21 cellular contexts compared by ENCODE assay signal in genomic region chr6:22041797-22042489, GRCh38.
A peak's percentile ranks its signal among the peaks of the same experiment; 100 is the strongest.
DNase-seq lines count a peak whose midpoint lies in the region; ATAC-seq, FAIRE-seq and TF ChIP-seq lines count a peak whose summit lies in the region.
"Had no signal": no experiment of that assay in that cellular context is flagged by ENCODE, and none has a peak within 500 bp of the region (broad histone marks: within the 10 kb centered on the region; RNA-seq: fewer than 3 reads in every experiment).

No MANE protein-coding gene starts in this region.

- no peak overlapping the region for H3K27ac Mint-ChIP-seq in naive thymus-derived CD8-positive, alpha-beta T cell
- no peak overlapping the region for H3K27ac Mint-ChIP-seq in activated naive CD4-positive, alpha-beta T cell treated with anti-CD3 and anti-CD28 coated beads for 36 hours
- H3K27ac Mint-ChIP-seq: activated naive CD4-positive, alpha-beta T cell treated with anti-CD3 and anti-CD28 coated beads, Interleukin-2, amount 50 U/mL, for 72 hours; stimulated activated memory B cell treated with anti-CD40 and anti-IgM and Interleukin-4, amounts not matched to agents 10 μg/mL and 1 μg/mL and 100 μg/mL, for 72 hours had no signal

- ATAC-seq in naive thymus-derived CD8-positive, alpha-beta T cell: no peak
- ATAC-seq in stimulated activated naive CD8-positive, alpha-beta T cell treated with anti-CD3 and anti-CD28 coated beads, Interleukin-15, Interleukin-2, amounts not matched to agents 100 U/mL and 50 U/mL, for 24 hours: no peak
- ATAC-seq: activated naive CD4-positive, alpha-beta T cell treated with anti-CD3 and anti-CD28 coated beads, Interleukin-2, amount 50 U/mL, for 72 hours; mucosa of descending colon; stimulated activated memory B cell treated with anti-CD40 and anti-IgM and Interleukin-4, amounts not matched to agents 10 μg/mL and 1 μg/mL and 100 μg/mL, for 72 hours had no signal

- TF ChIP-seq POLR2A in H54 (IDR thresholded peaks at IDR 0.05; ENCODE audit: low read depth, low read length): no peak

- H3K27me3 Mint-ChIP-seq in naive thymus-derived CD8-positive, alpha-beta T cell: peaks cover 0 to 7% (median 0%) of the 10 kb centered on the region in 5 donors
- no peaks in the 10 kb centered on the region for H3K27me3 Mint-ChIP-seq in activated naive CD4-positive, alpha-beta T cell treated with anti-CD3 and anti-CD28 coated beads for 36 hours (ENCODE audit: low read depth)
- H3K27me3 Mint-ChIP-seq: central memory CD8-positive, alpha-beta T cell; stimulated activated memory B cell treated with anti-CD40 and anti-IgM and Interleukin-4, amounts not matched to agents 10 μg/mL and 1 μg/mL and 100 μg/mL, for 72 hours had no signal

- DNase-seq in H54 (ENCODE audit: insufficient read length, low spot score) (no peak), astrocyte of the spinal cord (ENCODE audit: low read depth, low spot score) (peak; percentile 58), iris pigment epithelial cell (ENCODE audit: low read depth) (peak; percentile 71), anterior cingulate cortex (lab: John Stamatoyannopoulos, UW) (no peak)
- DNase-seq in naive thymus-derived CD8-positive, alpha-beta T cell: no peak
- DNase-seq in activated naive CD4-positive, alpha-beta T cell treated with anti-CD3 and anti-CD28 coated beads for 36 hours: no peak
- no peak for DNase-seq in stimulated activated naive CD8-positive, alpha-beta T cell treated with anti-CD3 and anti-CD28 coated beads, Interleukin-15, Interleukin-2, amounts not matched to agents 100 U/mL and 50 U/mL, for 24 hours
- DNase-seq: activated CD4-positive, CD25-positive, alpha-beta regulatory T cell treated with anti-CD3 and anti-CD28 coated beads, Interleukin-2, amount 50 U/mL, for 72 hours; islet precursor cell; Kasumi-1; mucosa of descending colon; NCI-H345; SHP77 treated with DMSO at 0.1 percent for 48 hours; upper lobe of left lung had no signal

- H3K4me1 ChIP-seq in ACC112 (ENCODE audit: control insufficient read depth, insufficient read depth, low read length, unreplicated experiment): peaks cover 9% of the 10 kb centered on the region

- H3K4me3 ChIP-seq in ACC112 (ENCODE audit: low read depth, low read length) (no peak overlapping the region), astrocyte of the spinal cord (ENCODE audit: low read depth, low read length) (no peak overlapping the region)
- H3K4me3 ChIP-seq: mucosa of descending colon, ovary, skin epidermis, upper lobe of left lung had no signal

- peaks cover 0 to 9% (median 2%) of the 10 kb centered on the region in 3 donors for H3K36me3 Mint-ChIP-seq in naive thymus-derived CD8-positive, alpha-beta T cell
- no peaks in the 10 kb centered on the region for H3K36me3 Mint-ChIP-seq in activated naive CD4-positive, alpha-beta T cell treated with anti-CD3 and anti-CD28 coated beads for 36 hours (ENCODE audit: low read depth)
- H3K36me3 Mint-ChIP-seq: activated naive CD4-positive, alpha-beta T cell treated with anti-CD3 and anti-CD28 coated beads, Interleukin-2, amount 50 U/mL, for 72 hours; stimulated activated memory B cell treated with anti-CD40 and anti-IgM and Interleukin-4, amounts not matched to agents 10 μg/mL and 1 μg/mL and 100 μg/mL, for 72 hours had no signal

- FAIRE-seq in H54 (lab: Jason Lieb, UNC): peak; percentile 93
- FAIRE-seq: D721Med had no signal

- no peak for TF ChIP-seq CTCF in astrocyte of the spinal cord (IDR thresholded peaks at IDR 0.05; ENCODE audit: low read depth, low read length)

- in situ Hi-C loops in astrocyte of the spinal cord (cut with HindIII; ENCODE audit: low sequenced_read_pairs): no loop called here

- H3K9me3 Mint-ChIP-seq in naive thymus-derived CD8-positive, alpha-beta T cell: peaks cover 2 to 22% (median 10%) of the 10 kb centered on the region in 9 donors
- peaks cover 6% of the 10 kb centered on the region for H3K9me3 Mint-ChIP-seq in activated naive CD4-positive, alpha-beta T cell treated with anti-CD3 and anti-CD28 coated beads for 36 hours
- H3K9me3 Mint-ChIP-seq: central memory CD8-positive, alpha-beta T cell had no signal

- H3K4me3 Mint-ChIP-seq in naive thymus-derived CD8-positive, alpha-beta T cell: no peak overlapping the region
- H3K4me3 Mint-ChIP-seq in activated naive CD4-positive, alpha-beta T cell treated with anti-CD3 and anti-CD28 coated beads for 36 hours: no peak overlapping the region
- H3K4me3 Mint-ChIP-seq: central memory CD8-positive, alpha-beta T cell; stimulated activated memory B cell treated with anti-CD40 and anti-IgM and Interleukin-4, amounts not matched to agents 10 μg/mL and 1 μg/mL and 100 μg/mL, for 72 hours had no signal

- H3K27me3 ChIP-seq in ACC112 (ENCODE audit: insufficient read depth, low read length): no peaks in the 10 kb centered on the region
- H3K27me3 ChIP-seq: ovary, upper lobe of left lung had no signal

- peaks cover 4 to 11% (median 7%) of the 10 kb centered on the region in 4 donors for H3K4me1 Mint-ChIP-seq in naive thymus-derived CD8-positive, alpha-beta T cell
- H3K4me1 Mint-ChIP-seq in activated naive CD4-positive, alpha-beta T cell treated with anti-CD3 and anti-CD28 coated beads for 36 hours (ENCODE audit: low read depth): peaks cover 6% of the 10 kb centered on the region
- H3K4me1 Mint-ChIP-seq: central memory CD8-positive, alpha-beta T cell; stimulated activated memory B cell treated with anti-CD40 and anti-IgM and Interleukin-4, amounts not matched to agents 10 μg/mL and 1 μg/mL and 100 μg/mL, for 72 hours had no signal

- peak overlapping the region; percentile 34; the same call in 1 of the 2 replicates for H3K27ac ChIP-seq in ACC112 (ENCODE audit: low read depth, low read length)

- CTCF ChIA-PET in activated naive CD4-positive, alpha-beta T cell treated with anti-CD3 and anti-CD28 coated beads for 36 hours (lab: Charles Lee): no interaction called here

- H3K79me2 ChIP-seq in ACC112 (ENCODE audit: control insufficient read depth, insufficient read depth, low read length, unreplicated experiment): no peaks in the 10 kb centered on the region

- no peaks in the 10 kb centered on the region for H3K36me3 ChIP-seq in ACC112 (ENCODE audit: insufficient read depth, low read length)
- H3K36me3 ChIP-seq: ovary, upper lobe of left lung had no signal

- H2AFZ ChIP-seq in ACC112 (ENCODE audit: low read length, unreplicated experiment): peak overlapping the region; percentile 3

- intact Hi-C loops in activated naive CD4-positive, alpha-beta T cell treated with anti-CD3 and anti-CD28 coated beads for 36 hours (cut with micrococcal nuclease): no loop called here

- POLR2A ChIA-PET in naive thymus-derived CD8-positive, alpha-beta T cell (lab: Charles Lee): no interaction called here

Comparison
In these comparisons a context has a peak if more than half of its experiments do, and no peak if none do; other contexts are left out.
1. DNase-seq: peak in astrocyte of the spinal cord (single experiment) and iris pigment epithelial cell (single experiment); none in H54 (single experiment), anterior cingulate cortex (0 of 58), naive thymus-derived CD8-positive, alpha-beta T cell (0 of 10), activated naive CD4-positive, alpha-beta T cell treated with anti-CD3 and anti-CD28 coated beads for 36 hours (single experiment) and stimulated activated naive CD8-positive, alpha-beta T cell treated with anti-CD3 and anti-CD28 coated beads, Interleukin-15, Interleukin-2, amounts not matched to agents 100 U/mL and 50 U/mL, for 24 hours (single experiment).